Comparison of ENCODE assay signal across 23 cellular contexts in genomic region chr2:42274872-42275271, GRCh38.
A peak's percentile ranks its signal among the peaks of the same experiment; 100 is the strongest.
DNase-seq lines count a peak whose midpoint lies in the region; ATAC-seq and TF ChIP-seq lines count a peak whose summit lies in the region.
"Had no signal": no experiment of that assay in that cellular context is flagged by ENCODE, and none has a peak within 500 bp of the region (broad histone marks: within the 10 kb centered on the region; RNA-seq: fewer than 3 reads in every experiment).

No MANE protein-coding gene starts in this region.

- H4K20me1 ChIP-seq in neural progenitor cell (ENCODE audit: low read depth) = no peaks in the 10 kb centered on the region

- H3K4me1 Mint-ChIP-seq in chondrocyte (ENCODE audit: low read depth) (peaks cover 12% of the 10 kb centered on the region), neural progenitor cell (no peaks in the 10 kb centered on the region), Caco-2 (ENCODE audit: low read depth, unreplicated experiment) (no peaks in the 10 kb centered on the region)
- H3K4me1 Mint-ChIP-seq: B cell had no signal

- no peaks in the 10 kb centered on the region for H3K9me3 Mint-ChIP-seq in chondrocyte (ENCODE audit: low read depth)
- no peaks in the 10 kb centered on the region for H3K9me3 Mint-ChIP-seq in neural progenitor cell
- H3K9me3 Mint-ChIP-seq in Caco-2 (ENCODE audit: unreplicated experiment) = no peaks in the 10 kb centered on the region
- H3K9me3 Mint-ChIP-seq: naive B cell had no signal

- no peak overlapping the region for H3K27ac Mint-ChIP-seq in chondrocyte (ENCODE audit: unreplicated experiment)
- H3K27ac Mint-ChIP-seq in neural progenitor cell = no peak overlapping the region
- no peak overlapping the region for H3K27ac Mint-ChIP-seq in Caco-2 (ENCODE audit: unreplicated experiment)

- no peak overlapping the region for H3K27ac ChIP-seq in neural progenitor cell
- H3K27ac ChIP-seq: 22Rv1, left ventricle myocardium inferior, skin epidermis had no signal

- H3K27me3 Mint-ChIP-seq in chondrocyte (ENCODE audit: low read depth) (no peaks in the 10 kb centered on the region), neural progenitor cell (ENCODE audit: insufficient read depth, low read depth) (no peaks in the 10 kb centered on the region), Caco-2 (ENCODE audit: insufficient read depth, unreplicated experiment) (no peaks in the 10 kb centered on the region)
- H3K27me3 Mint-ChIP-seq: activated naive CD8-positive, alpha-beta T cell; B cell; naive B cell had no signal

- no peaks in the 10 kb centered on the region for H3K79me2 ChIP-seq in neural progenitor cell (ENCODE audit: low read depth)

- no peak overlapping the region for H3K4me2 ChIP-seq in neural progenitor cell

- no peaks in the 10 kb centered on the region for H3F3A ChIP-seq in neural progenitor cell (ENCODE audit: low read depth)

- H3K4me1 ChIP-seq in neural progenitor cell (no peaks in the 10 kb centered on the region), Caco-2 (no peaks in the 10 kb centered on the region)
- H3K4me1 ChIP-seq: left ventricle myocardium inferior had no signal

- H3K4me3 ChIP-seq in neural progenitor cell = no peak overlapping the region
- H3K4me3 ChIP-seq in Caco-2 (ENCODE audit: low read depth, low read length) = no peak overlapping the region
- H3K4me3 ChIP-seq: left ventricle myocardium inferior, skin epidermis had no signal

- intact Hi-C loops in Caco-2 (cut with micrococcal nuclease; ENCODE audit: unreplicated experiment) = no loop called here
- intact Hi-C loops in left cardiac atrium (cut with DNase I) = no loop called here

- POLR2A ChIA-PET in Caco-2 (lab: Charles Lee) = interaction anchor here (0.6 kb wide), 1 partner anchor 16 kb away, joined by 4 read pairs; no protein-coding TSS in a partner anchor

- no peak overlapping the region for H3K9ac ChIP-seq in neural progenitor cell

- H3K27me3 ChIP-seq in neural progenitor cell = no peaks in the 10 kb centered on the region
- H3K27me3 ChIP-seq in Caco-2 (replicated peaks; ENCODE audit: control insufficient read depth, insufficient read depth, low read length) = no peaks in the 10 kb centered on the region

- H3K4me3 Mint-ChIP-seq in chondrocyte (ENCODE audit: unreplicated experiment) = no peak overlapping the region
- H3K4me3 Mint-ChIP-seq in neural progenitor cell = no peak overlapping the region
- no peak overlapping the region for H3K4me3 Mint-ChIP-seq in Caco-2 (ENCODE audit: unreplicated experiment)
- H3K4me3 Mint-ChIP-seq: activated naive CD8-positive, alpha-beta T cell; B cell; naive B cell had no signal

- no peaks in the 10 kb centered on the region for H3K9me3 ChIP-seq in neural progenitor cell (ENCODE audit: low read depth)
- no peaks in the 10 kb centered on the region for H3K9me3 ChIP-seq in Caco-2
- H3K9me3 ChIP-seq: left ventricle myocardium inferior had no signal

- H3K36me3 Mint-ChIP-seq in chondrocyte (ENCODE audit: low read depth) (peaks cover 6% of the 10 kb centered on the region), neural progenitor cell (peaks cover 8% of the 10 kb centered on the region), Caco-2 (ENCODE audit: insufficient read depth, unreplicated experiment) (peaks cover 33% of the 10 kb centered on the region)

- TF ChIP-seq CTCF in chondrocyte (IDR thresholded peaks at IDR 0.05) (peak; percentile 53), neural progenitor cell (IDR thresholded peaks at IDR 0.05) (no peak), Caco-2 (IDR thresholded peaks at IDR 0.05; ENCODE audit: insufficient read depth in 1 of 2, low read depth in 1 of 2, low read length in 1 of 2, severe bottlenecking in 1 of 2, unreplicated experiment in 1 of 2) (no peak)

- CTCF ChIA-PET in Caco-2 (lab: Charles Lee) = no interaction called here

- DNase-seq in NCI-H146 (lab: John Stamatoyannopoulos, UW) (peak; percentile 17), NCI-H146 treated with DMSO at 0.1 percent for 48 hours (lab: John Stamatoyannopoulos, UW; ENCODE audit: unreplicated experiment) (no peak), RKO (ENCODE audit: low spot score) (peak; percentile 12), chondrocyte (ENCODE audit: low spot score) (no peak), neural progenitor cell (ENCODE audit: low spot score) (peak; percentile 4), Caco-2 (no peak), left cardiac atrium (no peak)
- DNase-seq in stimulated activated naive CD4-positive, alpha-beta T cell treated with Interleukin-2 at 50 U/mL for 16 hours (lab: John Stamatoyannopoulos, UW) = no peak
- DNase-seq: activated CD8-positive, alpha-beta memory T cell treated with anti-CD3 and anti-CD28 coated beads, Interleukin-2, amount 50 U/mL, for 4 hours; erythroblast; foreskin melanocyte; left ventricle myocardium inferior; naive B cell; NCI-H187 treated with DMSO at 0.1 percent for 48 hours; NCI-H2227 treated with DMSO at 0.1 percent for 48 hours; NCI-H774; SHP77 treated with DMSO at 0.1 percent for 48 hours; stimulated activated CD4-positive, alpha-beta T cell treated with anti-CD3 and anti-CD28 coated beads, Interleukin-1b, Interleukin-23, amount 100 ng/mL, for 48 hours; trophoblast cell had no signal

- ATAC-seq in left cardiac atrium = no peak

- H3K36me3 ChIP-seq in neural progenitor cell (peaks cover 3% of the 10 kb centered on the region), Caco-2 (ENCODE audit: control insufficient read depth, insufficient read depth, low read length) (no peaks in the 10 kb centered on the region; the same call in 1 of the 2 replicates)
- H3K36me3 ChIP-seq: left ventricle myocardium inferior had no signal

- no peak overlapping the region for H2AFZ ChIP-seq in neural progenitor cell (replicated peaks)

- BruUV-seq in Caco-2 (replicated peaks; lab: Mats Ljungman, UMichigan) = no TSS peak

Comparison
In these comparisons a context has a peak if more than half of its experiments do, and no peak if none do; other contexts are left out.
1. DNase-seq: peak in NCI-H146 (single experiment), RKO (single experiment) and neural progenitor cell (single experiment); none in NCI-H146 treated with DMSO at 0.1 percent for 48 hours (single experiment), chondrocyte (single experiment), Caco-2 (0 of 2), stimulated activated naive CD4-positive, alpha-beta T cell treated with Interleukin-2 at 50 U/mL for 16 hours (single experiment) and left cardiac atrium (single experiment).